ENCODE assay signal across 14 cellular contexts in the genomic region with DNA sequence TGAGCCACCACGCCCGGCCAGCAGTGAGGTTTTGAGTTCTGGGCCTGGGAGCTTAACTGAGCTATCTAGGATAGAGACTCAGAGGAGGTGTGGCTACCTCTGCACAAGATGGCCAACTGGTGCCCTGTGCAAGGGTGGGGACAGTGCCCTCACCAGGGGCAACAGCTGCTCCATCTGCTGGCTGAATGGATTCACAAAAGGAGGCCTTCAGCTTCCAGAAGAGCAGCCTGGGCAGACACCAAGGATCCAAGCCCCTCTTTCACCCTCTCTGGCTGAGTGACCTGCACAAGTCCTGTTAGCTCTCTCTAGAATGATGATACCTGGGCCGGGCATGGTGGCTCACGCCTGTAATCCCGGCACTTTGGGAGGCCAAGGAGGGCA. TPM values are rescaled to one million over a fixed set of nuclear protein-coding genes. Genes with fewer than 3 reads are reported as not detected.
A peak's percentile ranks its signal among the peaks of the same experiment; 100 is the strongest.
DNase-seq lines count a peak whose midpoint lies in the region; ATAC-seq and TF ChIP-seq lines count a peak whose summit lies in the region.
"Had no signal": no experiment of that assay in that cellular context is flagged by ENCODE, and none has a peak within 500 bp of the region (broad histone marks: within the 10 kb centered on the region; RNA-seq: fewer than 3 reads in every experiment).

No MANE protein-coding gene starts in this region.

- no peak overlapping the region for H3K4ac ChIP-seq in neuronal stem cell (ENCODE audit: low read length)

- no peak overlapping the region for H4K91ac ChIP-seq in neuronal stem cell (ENCODE audit: low read depth, low read length, poor library complexity)

- H3K4me3 Mint-ChIP-seq in activated naive CD8-positive, alpha-beta T cell treated with anti-CD3 and anti-CD28 coated beads, Interleukin-2, amount 10 ng/mL, durations not matched to agents 7 days and 5 days = no peak overlapping the region
- H3K4me3 Mint-ChIP-seq in activated naive CD8-positive, alpha-beta T cell treated with anti-CD3 and anti-CD28 coated beads for 36 hours = no peak overlapping the region
- no peak overlapping the region for H3K4me3 Mint-ChIP-seq in endodermal cell
- H3K4me3 Mint-ChIP-seq in stimulated activated effector memory CD8-positive, alpha-beta T cell treated with anti-CD3 and anti-CD28 coated beads, Interleukin-12 subunit alpha, Interleukin-12 subunit beta, amount 100 ng/mL, for 72 hours = no peak overlapping the region
- H3K4me3 Mint-ChIP-seq: nephron progenitor cell had no signal

- no peak; the same call in 1 of the 2 replicates for TF ChIP-seq CTCF in Panc1 (IDR thresholded peaks at IDR 0.05)
- peak; percentile 36 for TF ChIP-seq CTCF in endodermal cell (conservative IDR thresholded peaks at IDR 0.05)

- no peaks in the 10 kb centered on the region for H3K36me3 ChIP-seq in Panc1 (ENCODE audit: control insufficient read depth, insufficient read depth, low read length)
- H3K36me3 ChIP-seq in endodermal cell (ENCODE audit: control insufficient read depth, insufficient read depth, low read length) = no peaks in the 10 kb centered on the region
- H3K36me3 ChIP-seq in neuronal stem cell (replicated peaks in 1 of 2; ENCODE audit: control insufficient read depth in 2 of 2, insufficient read depth in 2 of 2, low read length in 2 of 2) = peaks cover 0 to 2% of the 10 kb centered on the region in 2 donors
- H3K36me3 ChIP-seq: vagina had no signal

- H2BK120ac ChIP-seq in neuronal stem cell (ENCODE audit: low read depth, low read length) = no peak overlapping the region

- POLR2A ChIA-PET in activated naive CD8-positive, alpha-beta T cell treated with anti-CD3 and anti-CD28 coated beads, Interleukin-2, amount 10 ng/mL, durations not matched to agents 7 days and 5 days (lab: Charles Lee) = interaction anchor here (1.0 to 1.8 kb wide), 5 partner anchors 23 to 58 kb away, joined by 3 to 8 read pairs (median 3); partner anchors contain the start of genes MAFF and PLA2G6
- POLR2A ChIA-PET in Panc1 (lab: Charles Lee) = no interaction called here

- H3K14ac ChIP-seq in neuronal stem cell (ENCODE audit: low read length) = no peak overlapping the region

- no peak overlapping the region for H3K4me2 ChIP-seq in neuronal stem cell (ENCODE audit: insufficient read depth, low read length, poor library complexity, severe bottlenecking)

- H2BK12ac ChIP-seq in neuronal stem cell (ENCODE audit: low read length) = no peak overlapping the region

- H3K9me3 ChIP-seq in Panc1 (ENCODE audit: control insufficient read depth, insufficient read depth, low read depth, low read length) (no peaks in the 10 kb centered on the region), endodermal cell (ENCODE audit: control insufficient read depth, low read length) (no peaks in the 10 kb centered on the region), neuronal stem cell (replicated peaks in 1 of 2; ENCODE audit: control insufficient read depth in 2 of 2, insufficient read depth in 1 of 2, low read depth in 1 of 2, low read length in 2 of 2) (peaks cover 0 to 2% of the 10 kb centered on the region in 2 donors)
- H3K9me3 ChIP-seq: vagina had no signal

- no TSS peak for BruUV-seq in Panc1 (replicated peaks; lab: Mats Ljungman, UMichigan)

- no peak overlapping the region for H3K23ac ChIP-seq in neuronal stem cell (ENCODE audit: low read depth, low read length, poor library complexity)

- no peak overlapping the region for H2BK15ac ChIP-seq in neuronal stem cell (ENCODE audit: low read length)

- intact Hi-C loops in Panc1 (cut with micrococcal nuclease; ENCODE audit: unreplicated experiment) = no loop called here

- H3K27me3 Mint-ChIP-seq in activated naive CD8-positive, alpha-beta T cell treated with anti-CD3 and anti-CD28 coated beads, Interleukin-2, amount 10 ng/mL, durations not matched to agents 7 days and 5 days = no peaks in the 10 kb centered on the region
- H3K27me3 Mint-ChIP-seq in activated naive CD8-positive, alpha-beta T cell treated with anti-CD3 and anti-CD28 coated beads for 36 hours = no peaks in the 10 kb centered on the region
- H3K27me3 Mint-ChIP-seq in endodermal cell (ENCODE audit: insufficient read depth) = no peaks in the 10 kb centered on the region
- H3K27me3 Mint-ChIP-seq: activated T-helper 17 cell treated with anti-CD3 and anti-CD28 coated beads, Interleukin-2, amount 50 U/mL, for 72 hours; CD4-positive, alpha-beta memory T cell had no signal

- in situ Hi-C loops in Panc1 (cut with HindIII; ENCODE audit: low pct_unique_long_range_greater_than_20kb, low sequenced_read_pairs) = no loop called here

- H2AFZ ChIP-seq in neuronal stem cell (ENCODE audit: low read length) = no peak overlapping the region

- H3K18ac ChIP-seq in neuronal stem cell (ENCODE audit: low read length) = no peak overlapping the region

- no peaks in the 10 kb centered on the region for H3K9me3 Mint-ChIP-seq in activated naive CD8-positive, alpha-beta T cell treated with anti-CD3 and anti-CD28 coated beads, Interleukin-2, amount 10 ng/mL, durations not matched to agents 7 days and 5 days
- no peaks in the 10 kb centered on the region for H3K9me3 Mint-ChIP-seq in activated naive CD8-positive, alpha-beta T cell treated with anti-CD3 and anti-CD28 coated beads for 36 hours
- no peaks in the 10 kb centered on the region for H3K9me3 Mint-ChIP-seq in endodermal cell
- no peaks in the 10 kb centered on the region for H3K9me3 Mint-ChIP-seq in stimulated activated effector memory CD8-positive, alpha-beta T cell treated with anti-CD3 and anti-CD28 coated beads, Interleukin-12 subunit alpha, Interleukin-12 subunit beta, amount 100 ng/mL, for 72 hours
- H3K9me3 Mint-ChIP-seq: activated T-helper 17 cell treated with anti-CD3 and anti-CD28 coated beads, Interleukin-2, amount 50 U/mL, for 72 hours; nephron progenitor cell had no signal

- H3K4me1 ChIP-seq in Panc1 (ENCODE audit: control insufficient read depth, insufficient read depth, low read length) (no peaks in the 10 kb centered on the region), endodermal cell (ENCODE audit: control insufficient read depth, insufficient read depth, low read length) (no peaks in the 10 kb centered on the region), neuronal stem cell (ENCODE audit: control insufficient read depth in 2 of 2, insufficient read depth in 1 of 2, low read depth in 1 of 2, low read length in 2 of 2) (peaks cover 0 to 2% of the 10 kb centered on the region in 2 donors)
- H3K4me1 ChIP-seq: vagina had no signal

- no peak overlapping the region for H2AK5ac ChIP-seq in neuronal stem cell (ENCODE audit: low read depth, low read length)

- H3K4me3 ChIP-seq in Panc1 (ENCODE audit: low read depth in 2 of 2, low read length in 2 of 2) (no peak overlapping the region), endodermal cell (ENCODE audit: low read length) (no peak overlapping the region), neuronal stem cell (ENCODE audit: low read length in 2 of 2) (no peak overlapping the region)
- H3K4me3 ChIP-seq: skin epidermis, vagina had no signal

- 76 to 97% methylated on average over 3 to 5 of the region's 5 CpGs for WGBS in endodermal cell (ENCODE audit: insufficient coverage in 1 of 2, insufficient read length in 1 of 2), 2 experiments
- WGBS in neuronal stem cell (ENCODE audit: extremely low coverage in 2 of 2, insufficient read length in 2 of 2, insufficient replicate concordance in 1 of 2), 2 donors = no CpG with 5 or more reads among the region's 5 CpGs

- H4K8ac ChIP-seq in neuronal stem cell (ENCODE audit: low read depth, low read length) = no peak overlapping the region

- peaks cover 3% of the 10 kb centered on the region for H3K79me1 ChIP-seq in neuronal stem cell (ENCODE audit: low read depth, low read length)

- H3K27me3 ChIP-seq in Panc1 (ENCODE audit: control insufficient read depth, insufficient read depth, low read length) (no peaks in the 10 kb centered on the region), endodermal cell (ENCODE audit: control insufficient read depth, insufficient read depth, low read length, poor library complexity, severe bottlenecking) (no peaks in the 10 kb centered on the region), neuronal stem cell (ENCODE audit: control insufficient read depth in 3 of 3, insufficient read depth in 3 of 3, low read depth in 1 of 3, low read length in 3 of 3) (no peaks in the 10 kb centered on the region)
- H3K27me3 ChIP-seq: vagina had no signal

- H3K9ac ChIP-seq in endodermal cell (ENCODE audit: extremely low read depth, low read length, poor library complexity, severe bottlenecking) (no peak overlapping the region), neuronal stem cell (ENCODE audit: low read depth, low read length, poor library complexity) (no peak overlapping the region)

- H2BK5ac ChIP-seq in neuronal stem cell (ENCODE audit: low read length) = no peak overlapping the region

- H3K27ac ChIP-seq in Panc1 (ENCODE audit: low read length) (no peak overlapping the region), endodermal cell (ENCODE audit: low read depth, low read length) (no peak overlapping the region), neuronal stem cell (replicated peaks; ENCODE audit: low read length) (no peak overlapping the region)
- H3K27ac ChIP-seq: vagina had no signal

- peaks cover 23% of the 10 kb centered on the region for H3K4me1 Mint-ChIP-seq in activated naive CD8-positive, alpha-beta T cell treated with anti-CD3 and anti-CD28 coated beads, Interleukin-2, amount 10 ng/mL, durations not matched to agents 7 days and 5 days
- H3K4me1 Mint-ChIP-seq in activated naive CD8-positive, alpha-beta T cell treated with anti-CD3 and anti-CD28 coated beads for 36 hours = peaks cover 15% of the 10 kb centered on the region
- H3K4me1 Mint-ChIP-seq in endodermal cell = no peaks in the 10 kb centered on the region
- peaks cover 14% of the 10 kb centered on the region for H3K4me1 Mint-ChIP-seq in stimulated activated effector memory CD8-positive, alpha-beta T cell treated with anti-CD3 and anti-CD28 coated beads, Interleukin-12 subunit alpha, Interleukin-12 subunit beta, amount 100 ng/mL, for 72 hours

- no peak for DNase-seq in activated naive CD8-positive, alpha-beta T cell treated with anti-CD3 and anti-CD28 coated beads, Interleukin-2, amount 10 ng/mL, durations not matched to agents 7 days and 5 days
- no peak for DNase-seq in activated naive CD8-positive, alpha-beta T cell treated with anti-CD3 and anti-CD28 coated beads for 36 hours
- DNase-seq in Panc1 (ENCODE audit: low read depth, low spot score) = no peak
- no peak for DNase-seq in endodermal cell
- DNase-seq in stimulated activated effector memory CD8-positive, alpha-beta T cell treated with anti-CD3 and anti-CD28 coated beads, Interleukin-12 subunit alpha, Interleukin-12 subunit beta, amount 100 ng/mL, for 72 hours (ENCODE audit: low spot score in 2 of 2) = no peak
- DNase-seq in neuronal stem cell (ENCODE audit: low spot score) = no peak
- DNase-seq in NCI-H1930 (lab: John Stamatoyannopoulos, UW) = no peak
- DNase-seq: caudate nucleus; CD4-positive, alpha-beta memory T cell; nephron progenitor cell had no signal

- H3K27ac Mint-ChIP-seq in activated naive CD8-positive, alpha-beta T cell treated with anti-CD3 and anti-CD28 coated beads, Interleukin-2, amount 10 ng/mL, durations not matched to agents 7 days and 5 days = peak overlapping the region; percentile 76
- H3K27ac Mint-ChIP-seq in activated naive CD8-positive, alpha-beta T cell treated with anti-CD3 and anti-CD28 coated beads for 36 hours = no peak overlapping the region
- H3K27ac Mint-ChIP-seq in endodermal cell = no peak overlapping the region
- peak overlapping the region; percentile 91 for H3K27ac Mint-ChIP-seq in stimulated activated effector memory CD8-positive, alpha-beta T cell treated with anti-CD3 and anti-CD28 coated beads, Interleukin-12 subunit alpha, Interleukin-12 subunit beta, amount 100 ng/mL, for 72 hours

- ATAC-seq in activated naive CD8-positive, alpha-beta T cell treated with anti-CD3 and anti-CD28 coated beads, Interleukin-2, amount 10 ng/mL, durations not matched to agents 7 days and 5 days (ENCODE audit: low read depth) = no peak
- ATAC-seq in Panc1 = peak; percentile 83
- ATAC-seq in stimulated activated effector memory CD8-positive, alpha-beta T cell treated with anti-CD3 and anti-CD28 coated beads, Interleukin-12 subunit alpha, Interleukin-12 subunit beta, amount 100 ng/mL, for 72 hours = peak; percentile 17
- no peak for ATAC-seq in HG02885 (IDR thresholded peaks at IDR 0.05; ENCODE audit: poor library complexity, unreplicated experiment)

- H3K36me3 Mint-ChIP-seq in activated naive CD8-positive, alpha-beta T cell treated with anti-CD3 and anti-CD28 coated beads, Interleukin-2, amount 10 ng/mL, durations not matched to agents 7 days and 5 days = peaks cover 12% of the 10 kb centered on the region
- H3K36me3 Mint-ChIP-seq in activated naive CD8-positive, alpha-beta T cell treated with anti-CD3 and anti-CD28 coated beads for 36 hours = peaks cover 7% of the 10 kb centered on the region
- H3K36me3 Mint-ChIP-seq in endodermal cell (ENCODE audit: low read depth) = peaks cover 32% of the 10 kb centered on the region
- H3K36me3 Mint-ChIP-seq in stimulated activated effector memory CD8-positive, alpha-beta T cell treated with anti-CD3 and anti-CD28 coated beads, Interleukin-12 subunit alpha, Interleukin-12 subunit beta, amount 100 ng/mL, for 72 hours = peaks cover 30% of the 10 kb centered on the region

- CTCF ChIA-PET in Panc1 (lab: Charles Lee) = no interaction called here

RNA-seq across cellular contexts. Expression of gene BAIAP2L2, which starts 33.5 kb away (rescaled TPM):
- 1 to 10 TPM; 1.6 to 2.0 TPM for total RNA-seq in activated naive CD8-positive, alpha-beta T cell treated with anti-CD3 and anti-CD28 coated beads, Interleukin-2, amount 10 ng/mL, durations not matched to agents 7 days and 5 days
- under 1 TPM; 0.20 to 0.39 TPM for total RNA-seq in activated naive CD8-positive, alpha-beta T cell treated with anti-CD3 and anti-CD28 coated beads for 36 hours
- 0.18 TPM for total RNA-seq in Panc1 (2021; ENCODE audit: unreplicated experiment)
- 0.51 TPM for polyA plus RNA-seq in Panc1 (2012; ENCODE audit: insufficient read length)
- 1 to 10 TPM; 1.4 to 3.7 TPM for total RNA-seq in endodermal cell
- polyA plus RNA-seq in endodermal cell (2013, experiment 1 of 2) = 2.7 TPM
- 1.9 TPM for polyA plus RNA-seq in endodermal cell (2013, experiment 2 of 2)
- polyA plus RNA-seq in neuronal stem cell (2013, experiment 1 of 2) = 4.8 TPM
- 4.5 TPM for polyA plus RNA-seq in neuronal stem cell (2013, experiment 2 of 2)
- total RNA-seq: vagina had no signal
- polyA plus RNA-seq: CD4-positive, alpha-beta memory T cell had no signal

RNA-seq across cellular contexts. Expression of gene PLA2G6, which starts 37.6 kb away (rescaled TPM):
- total RNA-seq in activated naive CD8-positive, alpha-beta T cell treated with anti-CD3 and anti-CD28 coated beads, Interleukin-2, amount 10 ng/mL, durations not matched to agents 7 days and 5 days = 100 to 1,000 TPM in 1 of 2 experiments, 10 to 100 TPM in 1; 94.6 to 103 TPM
- total RNA-seq in activated naive CD8-positive, alpha-beta T cell treated with anti-CD3 and anti-CD28 coated beads for 36 hours = 10 to 100 TPM; 31.5 to 32.2 TPM
- total RNA-seq in Panc1 (2021; ENCODE audit: unreplicated experiment) = 16.2 TPM
- 17.7 TPM for polyA plus RNA-seq in Panc1 (2012; ENCODE audit: insufficient read length)
- total RNA-seq in endodermal cell = 10 to 100 TPM; 60.6 to 60.7 TPM
- 31.7 TPM for polyA plus RNA-seq in endodermal cell (2013, experiment 1 of 2)
- polyA plus RNA-seq in endodermal cell (2013, experiment 2 of 2) = 25.3 TPM
- polyA plus RNA-seq in neuronal stem cell (2013, experiment 1 of 2) = 10.9 TPM
- 11.4 TPM for polyA plus RNA-seq in neuronal stem cell (2013, experiment 2 of 2)

RNA-seq across cellular contexts. Expression of gene MAFF, which starts 57.8 kb away (rescaled TPM):
- 10 to 100 TPM; 10.8 to 12.8 TPM for total RNA-seq in activated naive CD8-positive, alpha-beta T cell treated with anti-CD3 and anti-CD28 coated beads, Interleukin-2, amount 10 ng/mL, durations not matched to agents 7 days and 5 days
- 1 to 10 TPM; 8.5 to 8.6 TPM for total RNA-seq in activated naive CD8-positive, alpha-beta T cell treated with anti-CD3 and anti-CD28 coated beads for 36 hours
- 6.4 TPM for total RNA-seq in Panc1 (2021; ENCODE audit: unreplicated experiment)
- 11.8 TPM for polyA plus RNA-seq in Panc1 (2012; ENCODE audit: insufficient read length)
- 1 to 10 TPM; 4.7 to 5.5 TPM for total RNA-seq in endodermal cell
- 6.1 TPM for polyA plus RNA-seq in endodermal cell (2013, experiment 1 of 2)
- 5.5 TPM for polyA plus RNA-seq in endodermal cell (2013, experiment 2 of 2)
- 4.0 TPM for polyA plus RNA-seq in neuronal stem cell (2013, experiment 1 of 2)
- 4.3 TPM for polyA plus RNA-seq in neuronal stem cell (2013, experiment 2 of 2)

Comparison
In these comparisons a context has a peak if more than half of its experiments do, and no peak if none do; other contexts are left out.
1. H3K27ac Mint-ChIP-seq: peak in activated naive CD8-positive, alpha-beta T cell treated with anti-CD3 and anti-CD28 coated beads, Interleukin-2, amount 10 ng/mL, durations not matched to agents 7 days and 5 days (single experiment) and stimulated activated effector memory CD8-positive, alpha-beta T cell treated with anti-CD3 and anti-CD28 coated beads, Interleukin-12 subunit alpha, Interleukin-12 subunit beta, amount 100 ng/mL, for 72 hours (single experiment); none in activated naive CD8-positive, alpha-beta T cell treated with anti-CD3 and anti-CD28 coated beads for 36 hours (single experiment) and endodermal cell (single experiment).
2. ATAC-seq: peak in Panc1 (single experiment) and stimulated activated effector memory CD8-positive, alpha-beta T cell treated with anti-CD3 and anti-CD28 coated beads, Interleukin-12 subunit alpha, Interleukin-12 subunit beta, amount 100 ng/mL, for 72 hours (single experiment); none in activated naive CD8-positive, alpha-beta T cell treated with anti-CD3 and anti-CD28 coated beads, Interleukin-2, amount 10 ng/mL, durations not matched to agents 7 days and 5 days (single experiment) and HG02885 (single experiment).